ENCODE assay signal across 26 cellular contexts in genomic region chr10:101294109-101294508, GRCh38.
"Had no signal": no experiment of that assay in that cellular context is flagged by ENCODE, and none has a peak within 500 bp of the region (broad histone marks: within the 10 kb centered on the region; RNA-seq: fewer than 3 reads in every experiment).

No MANE protein-coding gene starts in this region.

- H3K4me1 ChIP-seq: foreskin keratinocyte had no signal

- H3K9me3 Mint-ChIP-seq: mesothelial cell of epicardium, naive B cell had no signal

- DNase-seq: dermis blood vessel endothelial cell; dorsolateral prefrontal cortex; effector CD4-positive, alpha-beta T cell; effector memory CD4-positive, alpha-beta T cell; foreskin keratinocyte; heart left ventricle; hypothalamus; immature natural killer cell; islet precursor cell; kidney; kidney glomerular epithelial cell; left colon; left ventricle myocardium superior; lower lobe of right lung; mesenchymal stem cell; mucosa of descending colon; naive B cell had no signal

- H3K36me3 ChIP-seq: esophagus muscularis mucosa, gastroesophageal sphincter, heart left ventricle, lower lobe of right lung had no signal

- H3K4me3 Mint-ChIP-seq: mesothelial cell of epicardium had no signal

- H2AFZ ChIP-seq: hepatocyte had no signal

- H3K27ac Mint-ChIP-seq: immature natural killer cell, mesothelial cell of epicardium, naive B cell had no signal

- H3K79me2 ChIP-seq: hepatocyte had no signal

- H3K9me3 ChIP-seq: esophagus muscularis mucosa, gastroesophageal sphincter, heart left ventricle, lower lobe of right lung, mucosa of descending colon had no signal

- ATAC-seq: foreskin keratinocyte, gastroesophageal sphincter, heart left ventricle, left colon, left lobe of liver, left ventricle myocardium superior, lower lobe of right lung, mucosa of descending colon had no signal

- H3K27ac ChIP-seq: coronary artery, esophagus muscularis mucosa, foreskin keratinocyte, gastroesophageal sphincter, heart left ventricle, hepatocyte, lower lobe of right lung had no signal

- H3K4me3 ChIP-seq: coronary artery, esophagus muscularis mucosa, gastroesophageal sphincter, heart left ventricle, hepatocyte, lower lobe of right lung, mucosa of descending colon had no signal

- H3K36me3 Mint-ChIP-seq: immature natural killer cell, mesothelial cell of epicardium had no signal

- FAIRE-seq: colon, endothelial cell of umbilical vein, frontal cortex, kidney had no signal
